Comparison of ENCODE assay signal across 8 cellular contexts in genomic region chr3:111070772-111071256, GRCh38. TPM values are rescaled to one million over a fixed set of nuclear protein-coding genes. Genes with fewer than 3 reads are reported as not detected.
DNase-seq lines count a peak whose midpoint lies in the region; ATAC-seq and TF ChIP-seq lines count a peak whose summit lies in the region.

No MANE protein-coding gene starts in this region.

- peak overlapping the region; percentile 80 for H3K27ac Mint-ChIP-seq in activated CD4-positive, alpha-beta T cell treated with anti-CD3 and anti-CD28 coated beads for 36 hours

- peak overlapping the region; percentile 81 for H3K4me2 ChIP-seq in mammary epithelial cell (ENCODE audit: insufficient read depth, low read depth, low read length)

- BruUV-seq in Panc1 (replicated peaks; lab: Mats Ljungman, UMichigan) (no TSS peak), mammary epithelial cell (replicated peaks; lab: Mats Ljungman, UMichigan) (no TSS peak)

- H3K4me3 ChIP-seq in Panc1 (ENCODE audit: low read depth in 2 of 2, low read length in 2 of 2) = peak overlapping the region; percentile 67 to 71
- peak overlapping the region; percentile 72 to 94 (median 75) for H3K4me3 ChIP-seq in mammary epithelial cell (replicated peaks in 1 of 3; ENCODE audit: insufficient read depth in 1 of 3, low read depth in 2 of 3, low read length in 3 of 3)

- no peaks in the 10 kb centered on the region for H3K9me3 Mint-ChIP-seq in activated CD4-positive, alpha-beta T cell treated with anti-CD3 and anti-CD28 coated beads for 36 hours (ENCODE audit: low read depth)

- CTCF ChIA-PET in activated CD4-positive, alpha-beta T cell treated with anti-CD3 and anti-CD28 coated beads for 36 hours (lab: Charles Lee) = interaction anchor here (0.5 to 1.4 kb wide), 3 partner anchors 10 to 1047 kb away, joined by 3 to 4 read pairs (median 4); no protein-coding TSS in a partner anchor
- CTCF ChIA-PET in Panc1 (lab: Charles Lee) = no interaction called here
- CTCF ChIA-PET in mammary epithelial cell (lab: Charles Lee; ENCODE audit: low non-redundant PET) = no interaction called here

- H3K79me2 ChIP-seq in mammary epithelial cell (ENCODE audit: insufficient read depth, low read length) = peaks cover 27% of the 10 kb centered on the region

- peaks cover 28% of the 10 kb centered on the region for H3K4me1 Mint-ChIP-seq in activated CD4-positive, alpha-beta T cell treated with anti-CD3 and anti-CD28 coated beads for 36 hours

- DNase-seq in activated CD4-positive, alpha-beta T cell treated with anti-CD3 and anti-CD28 coated beads for 36 hours = peak; percentile 53
- DNase-seq in activated CD4-positive, alpha-beta T cell treated with anti-CD3 and anti-CD28 coated beads for 1 hour = no peak
- DNase-seq in Panc1 (ENCODE audit: low read depth, low spot score) = no peak
- DNase-seq in mammary epithelial cell = no peak
- peak; percentile 32 for DNase-seq in stimulated activated naive CD8-positive, alpha-beta T cell treated with anti-CD3 and anti-CD28 coated beads, Interleukin-15, Interleukin-2, amounts not matched to agents 100 U/mL and 50 U/mL, for 24 hours
- no peak for DNase-seq in HUDEP-2 (lab: John Stamatoyannopoulos, UW; ENCODE audit: unreplicated experiment in 76 of 76)
- DNase-seq in SIG-M5 treated with dmso at 0.1 percent for 504 hours (lab: John Stamatoyannopoulos, UW; ENCODE audit: unreplicated experiment) = no peak

- H4K20me1 ChIP-seq in mammary epithelial cell (ENCODE audit: insufficient read depth, low read length) = no peaks in the 10 kb centered on the region

- H3K27me3 Mint-ChIP-seq in activated CD4-positive, alpha-beta T cell treated with anti-CD3 and anti-CD28 coated beads for 36 hours = peaks cover 40% of the 10 kb centered on the region

- in situ Hi-C loops in Panc1 (cut with HindIII; ENCODE audit: low pct_unique_long_range_greater_than_20kb, low sequenced_read_pairs) = no loop called here
- in situ Hi-C loops in mammary epithelial cell (cut with MboI; ENCODE audit: low sequenced_read_pairs in 2 of 2) = no loop called here

- POLR2A ChIA-PET in activated CD4-positive, alpha-beta T cell treated with anti-CD3 and anti-CD28 coated beads for 36 hours (lab: Charles Lee) = no interaction called here
- POLR2A ChIA-PET in Panc1 (lab: Charles Lee) = interaction anchor here (0.6 kb wide), 1 partner anchor 279 kb away, joined by 3 read pairs; no protein-coding TSS in a partner anchor

- intact Hi-C loops in activated CD4-positive, alpha-beta T cell treated with anti-CD3 and anti-CD28 coated beads for 36 hours (cut with DNase I, micrococcal nuclease) = loop anchor here (1.0 to 10.0 kb wide), 10 partner anchors 256 to 1336 kb away; partner anchors contain the start of gene CD96 (in 2 of the 2)
- intact Hi-C loops in Panc1 (cut with micrococcal nuclease; ENCODE audit: unreplicated experiment) = no loop called here
- intact Hi-C loops in mammary epithelial cell (cut with micrococcal nuclease) = loop anchor here (2.0 to 10.0 kb wide), 9 partner anchors 181 to 1538 kb away; no protein-coding TSS in a partner anchor

- no peaks in the 10 kb centered on the region for H3K36me3 Mint-ChIP-seq in activated CD4-positive, alpha-beta T cell treated with anti-CD3 and anti-CD28 coated beads for 36 hours (ENCODE audit: low read depth)

- H3K4me1 ChIP-seq in Panc1 (ENCODE audit: control insufficient read depth, insufficient read depth, low read length) = peaks cover 10% of the 10 kb centered on the region
- peaks cover 9% of the 10 kb centered on the region for H3K4me1 ChIP-seq in mammary epithelial cell (ENCODE audit: insufficient read depth, low read length)

- WGBS in mammary epithelial cell (ENCODE audit: low coverage, missing lambda C conversion rate) = 0% methylated on average over 11 of the region's 23 CpGs

- TF ChIP-seq CTCF in Panc1 (IDR thresholded peaks at IDR 0.05) = no peak
- TF ChIP-seq CTCF in mammary epithelial cell (conservative IDR thresholded peaks at IDR 0.05 in 1 of 2, IDR thresholded peaks at IDR 0.05 in 1 of 2; ENCODE audit: extremely low read depth in 1 of 2, insufficient read depth in 1 of 2, low read depth in 1 of 2, low read length in 2 of 2) = no peak

- no peak for ATAC-seq in activated CD4-positive, alpha-beta T cell treated with anti-CD3 and anti-CD28 coated beads for 36 hours
- ATAC-seq in Panc1 = peak; percentile 66
- no peak for ATAC-seq in stimulated activated naive CD8-positive, alpha-beta T cell treated with anti-CD3 and anti-CD28 coated beads, Interleukin-15, Interleukin-2, amounts not matched to agents 100 U/mL and 50 U/mL, for 24 hours

- H3K4me3 Mint-ChIP-seq in activated CD4-positive, alpha-beta T cell treated with anti-CD3 and anti-CD28 coated beads for 36 hours = peak overlapping the region; percentile 83

- dilution Hi-C loops in mammary epithelial cell (cut with HindIII; ENCODE audit: low sequenced_read_pairs) = no loop called here

- peaks cover 14% of the 10 kb centered on the region; the same call in 1 of the 2 replicates for H3K27me3 ChIP-seq in Panc1 (ENCODE audit: control insufficient read depth, insufficient read depth, low read length)
- peaks cover 7% of the 10 kb centered on the region for H3K27me3 ChIP-seq in mammary epithelial cell (ENCODE audit: insufficient read depth, low read length)
- H3K27me3 ChIP-seq in layer of hippocampus (ENCODE audit: control insufficient read depth, insufficient read depth, low read length) = no peaks in the 10 kb centered on the region

- H3K36me3 ChIP-seq in Panc1 (ENCODE audit: control insufficient read depth, insufficient read depth, low read length) (peaks cover 6% of the 10 kb centered on the region; the same call in 1 of the 2 replicates), mammary epithelial cell (ENCODE audit: insufficient read depth, low read length) (no peaks in the 10 kb centered on the region)

- H3K9ac ChIP-seq in mammary epithelial cell (ENCODE audit: insufficient read depth, low read length) = peak overlapping the region; percentile 37

- peak overlapping the region; percentile 55; the same call in 1 of the 2 replicates for H3K27ac ChIP-seq in Panc1 (ENCODE audit: low read length)
- H3K27ac ChIP-seq in mammary epithelial cell (ENCODE audit: insufficient read depth, low read depth, low read length) = peak overlapping the region; percentile 29
- H3K27ac ChIP-seq in layer of hippocampus (ENCODE audit: low read depth, low read length) = peak overlapping the region; percentile 83

- H3K9me3 ChIP-seq in Panc1 (ENCODE audit: control insufficient read depth, insufficient read depth, low read depth, low read length) = no peaks in the 10 kb centered on the region
- no peaks in the 10 kb centered on the region for H3K9me3 ChIP-seq in mammary epithelial cell (replicated peaks; ENCODE audit: insufficient read depth, low read length)

- peak overlapping the region; percentile 100 for H2AFZ ChIP-seq in mammary epithelial cell (ENCODE audit: low read depth, low read length)

RNA-seq across cellular contexts. Expression of gene NECTIN3, which starts 0.8 kb away (rescaled TPM):
- total RNA-seq in activated CD4-positive, alpha-beta T cell treated with anti-CD3 and anti-CD28 coated beads for 36 hours = 1 to 10 TPM; 5.1 to 5.9 TPM
- total RNA-seq in Panc1 (2021; ENCODE audit: unreplicated experiment) (18.8 TPM), mammary epithelial cell (10 to 100 TPM; 11.6 to 12.5 TPM)
- polyA plus RNA-seq in Panc1 (2012; ENCODE audit: insufficient read length) = 4.3 TPM
- polyA plus RNA-seq in mammary epithelial cell = 4.8 TPM
- polyA minus RNA-seq in mammary epithelial cell = not detected

Comparison
In these comparisons a context has a peak if more than half of its experiments do, and no peak if none do; other contexts are left out.
1. DNase-seq: peak in activated CD4-positive, alpha-beta T cell treated with anti-CD3 and anti-CD28 coated beads for 36 hours (single experiment) and stimulated activated naive CD8-positive, alpha-beta T cell treated with anti-CD3 and anti-CD28 coated beads, Interleukin-15, Interleukin-2, amounts not matched to agents 100 U/mL and 50 U/mL, for 24 hours (single experiment); none in activated CD4-positive, alpha-beta T cell treated with anti-CD3 and anti-CD28 coated beads for 1 hour (single experiment), Panc1 (single experiment), mammary epithelial cell (single experiment), HUDEP-2 (0 of 76) and SIG-M5 treated with dmso at 0.1 percent for 504 hours (single experiment).
2. H3K27ac ChIP-seq: peak in every context shown above with its lines; median percentile 83 in layer of hippocampus; 55 in Panc1; 29 in mammary epithelial cell.